In the genomic region with DNA sequence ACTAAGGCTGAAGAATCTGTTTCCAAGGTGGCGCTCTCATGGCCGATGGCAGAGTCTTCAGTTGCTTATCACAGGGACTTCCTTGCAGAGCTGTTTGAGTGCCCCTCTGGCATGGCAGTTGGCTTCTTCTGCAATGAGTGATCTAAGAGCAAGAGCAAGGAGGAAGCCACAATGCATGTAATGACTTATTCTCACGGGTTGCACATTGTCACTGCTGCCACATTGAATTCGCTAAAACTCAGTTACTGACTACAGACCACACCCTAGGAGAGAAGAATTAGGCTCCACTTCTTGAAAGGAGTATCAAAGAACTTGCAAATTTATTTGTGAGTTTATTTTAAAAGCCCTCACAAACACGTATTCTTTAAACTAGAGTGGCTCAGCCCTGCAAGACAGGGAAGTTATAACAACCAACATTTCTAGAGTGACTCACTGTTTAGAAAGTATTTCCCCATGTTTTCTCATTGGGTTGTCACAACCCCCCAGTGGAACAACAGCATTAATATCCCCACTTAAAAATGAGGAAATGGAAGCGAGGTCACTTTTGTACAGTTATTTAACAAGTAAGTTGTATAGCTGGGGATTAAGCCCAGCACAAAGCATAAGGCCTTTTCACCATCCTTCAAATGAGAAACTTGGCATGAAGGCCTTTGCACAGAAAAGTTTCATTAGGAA, we compare ENCODE assay signal across 8 cellular contexts. TPM values are rescaled to one million over a fixed set of nuclear protein-coding genes. Genes with fewer than 3 reads are reported as not detected.
DNase-seq lines count a peak whose midpoint lies in the region; ATAC-seq and TF ChIP-seq lines count a peak whose summit lies in the region.

No MANE protein-coding gene starts in this region.

- H3K9me3 ChIP-seq in AG04450 (ENCODE audit: control insufficient read depth, insufficient read depth, low read length), result no peaks in the 10 kb centered on the region
- no peaks in the 10 kb centered on the region for H3K9me3 ChIP-seq in gastroesophageal sphincter

- no peak overlapping the region for H3K4me3 ChIP-seq in AG04450 (ENCODE audit: low read depth, low read length)
- no peak overlapping the region for H3K4me3 ChIP-seq in gastroesophageal sphincter

- ATAC-seq in GM18858 (IDR thresholded peaks at IDR 0.05; ENCODE audit: unreplicated experiment), result peak; percentile 91
- ATAC-seq in HG02943 (IDR thresholded peaks at IDR 0.05; ENCODE audit: low read depth, unreplicated experiment), result peak; percentile 64
- ATAC-seq in gastroesophageal sphincter, result peak; percentile 25

- TF ChIP-seq CTCF in AG04450 (IDR thresholded peaks at IDR 0.05; ENCODE audit: low read depth, low read length) (no peak), gastroesophageal sphincter (IDR thresholded peaks at IDR 0.05) (no peak)

- TF ChIP-seq EP300 in gastroesophageal sphincter (IDR thresholded peaks at IDR 0.05), result no peak

- H3K27ac ChIP-seq in AG04450 (ENCODE audit: low read depth, low read length) (peak overlapping the region; percentile 55), gastroesophageal sphincter (no peak overlapping the region)

- DNase-seq in AG04450 (ENCODE audit: low read depth, low spot score) (no peak), SIG-M5 treated with dmso at 0.1 percent for 504 hours (lab: John Stamatoyannopoulos, UW; ENCODE audit: unreplicated experiment) (peak; percentile 97), HEK293T (ENCODE audit: extremely low spot score) (no peak), ureter (ENCODE audit: low spot score) (no peak)
- no peak for DNase-seq in activated effector memory CD4-positive, alpha-beta T cell treated with anti-CD3 and anti-CD28 coated beads, Interleukin-2, amount 50 U/mL, for 16 hours

- H3K27me3 ChIP-seq in AG04450 (ENCODE audit: control insufficient read depth, insufficient read depth, low read length) (no peaks in the 10 kb centered on the region), gastroesophageal sphincter (no peaks in the 10 kb centered on the region)

- POLR2A ChIA-PET in AG04450 (lab: Yijun Ruan, JAX) (no interaction called here), HEK293T (lab: Yijun Ruan, JAX) (no interaction called here)

- no peak for TF ChIP-seq POLR2A in gastroesophageal sphincter (IDR thresholded peaks at IDR 0.05)

- 66 to 76% methylated on average over 5 to 6 of the region's 6 CpGs for WGBS in gastroesophageal sphincter (ENCODE audit: low coverage in 1 of 2), 2 donors

- no peaks in the 10 kb centered on the region for H3K36me3 ChIP-seq in gastroesophageal sphincter

- H3K4me1 ChIP-seq in gastroesophageal sphincter, result no peaks in the 10 kb centered on the region

- CTCF ChIA-PET in AG04450 (lab: Charles Lee) (no interaction called here), HEK293T (lab: Yijun Ruan, JAX) (interaction anchor here (0.6 kb wide), 1 partner anchor 117 kb away, joined by 5 read pairs; no protein-coding TSS in a partner anchor)

TF ChIP-seq in HEK293T, 16 proteins besides CTCF, POLR2A, EP300 and RAD21:
- TF ChIP-seq FOXA1 (IDR thresholded peaks at IDR 0.05) (no peak), ZNF384 (IDR thresholded peaks at IDR 0.05) (no peak), NFRKB (IDR thresholded peaks at IDR 0.05) (no peak), LEF1 (IDR thresholded peaks at IDR 0.05; ENCODE audit: borderline replicate concordance) (no peak), ELF4 (IDR thresholded peaks at IDR 0.05) (no peak), BHLHE40 (IDR thresholded peaks at IDR 0.05; ENCODE audit: borderline replicate concordance) (no peak), TARDBP (IDR thresholded peaks at IDR 0.05) (no peak), ARNT (IDR thresholded peaks at IDR 0.05) (no peak), HDGF (IDR thresholded peaks at IDR 0.05; ENCODE audit: borderline replicate concordance) (no peak), FOXM1 (IDR thresholded peaks at IDR 0.05; ENCODE audit: borderline replicate concordance) (no peak), SP1 (IDR thresholded peaks at IDR 0.05) (no peak), SUZ12 (IDR thresholded peaks at IDR 0.05) (no peak), CTBP1 (IDR thresholded peaks at IDR 0.05; ENCODE audit: borderline replicate concordance) (no peak), FOXK2 (IDR thresholded peaks at IDR 0.05) (no peak), L3MBTL2 (conservative IDR thresholded peaks at IDR 0.05) (no peak)
- TF ChIP-seq, protein P1, sequence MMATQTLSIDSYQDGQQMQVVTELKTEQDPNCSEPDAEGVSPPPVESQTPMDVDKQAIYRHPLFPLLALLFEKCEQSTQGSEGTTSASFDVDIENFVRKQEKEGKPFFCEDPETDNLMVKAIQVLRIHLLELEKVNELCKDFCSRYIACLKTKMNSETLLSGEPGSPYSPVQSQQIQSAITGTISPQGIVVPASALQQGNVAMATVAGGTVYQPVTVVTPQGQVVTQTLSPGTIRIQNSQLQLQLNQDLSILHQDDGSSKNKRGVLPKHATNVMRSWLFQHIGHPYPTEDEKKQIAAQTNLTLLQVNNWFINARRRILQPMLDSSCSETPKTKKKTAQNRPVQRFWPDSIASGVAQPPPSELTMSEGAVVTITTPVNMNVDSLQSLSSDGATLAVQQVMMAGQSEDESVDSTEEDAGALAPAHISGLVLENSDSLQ (IDR thresholded peaks at IDR 0.05), result no peak
TF ChIP-seq in HEK293T: peak in this region for 0.

RNA-seq across cellular contexts. Expression of gene RBPJ, which starts 32.4 kb away (rescaled TPM):
- polyA plus RNA-seq in AG04450 (2011; rRNA removed), result 169 and 218 TPM in 2 replicates
- 154 and 183 TPM in 2 replicates for polyA minus RNA-seq in AG04450 (2011; rRNA and poly(A)+ RNA removed)
- total RNA-seq in gastroesophageal sphincter (100 to 1,000 TPM in 1 of 4 donors, 10 to 100 TPM in 3; 49.5 to 128 (median 77.6) TPM), ureter (73.3 TPM)

Comparison
In these comparisons a context has a peak if more than half of its experiments do, and no peak if none do; other contexts are left out.
1. ATAC-seq: peak in every context shown above with its lines; median percentile 91 in GM18858; 64 in HG02943; 25 in gastroesophageal sphincter.